Comparison of ENCODE assay signal across 15 cellular contexts in the genomic region with DNA sequence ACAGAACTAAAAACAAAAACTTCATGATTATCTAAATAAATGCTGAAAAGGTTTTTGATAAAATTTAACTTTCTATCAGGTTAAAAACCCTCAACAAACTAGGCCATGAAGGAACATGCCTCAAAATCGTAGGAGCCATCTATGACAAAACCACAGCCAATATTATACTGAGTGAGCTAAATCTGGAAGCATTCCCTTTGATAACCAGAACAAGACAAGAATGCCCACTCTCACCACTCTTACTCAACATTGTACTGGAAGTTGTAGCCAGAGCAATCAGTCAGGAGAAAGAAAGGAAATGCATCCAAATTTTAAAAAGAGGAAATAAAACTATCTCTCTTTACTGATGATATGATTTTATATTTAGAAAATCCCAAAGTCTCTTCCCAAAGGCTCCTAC.
A peak's percentile ranks its signal among the peaks of the same experiment; 100 is the strongest.
DNase-seq lines count a peak whose midpoint lies in the region; TF ChIP-seq lines count a peak whose summit lies in the region.
"Had no signal": no experiment of that assay in that cellular context is flagged by ENCODE, and none has a peak within 500 bp of the region (broad histone marks: within the 10 kb centered on the region; RNA-seq: fewer than 3 reads in every experiment).

No MANE protein-coding gene starts in this region.

- H3K4me3 ChIP-seq in choroid plexus epithelial cell (ENCODE audit: low read depth, low read length) (no peak overlapping the region), BE2C (ENCODE audit: low read depth, low read length) (no peak overlapping the region)
- H3K4me3 ChIP-seq: SJCRH30 had no signal

- no peaks in the 10 kb centered on the region for H3K36me3 ChIP-seq in BE2C
- H3K36me3 ChIP-seq: SJCRH30 had no signal

- TF ChIP-seq CTCF in choroid plexus epithelial cell (conservative IDR thresholded peaks at IDR 0.05; ENCODE audit: low read depth, low read length) (no peak), BE2C (IDR thresholded peaks at IDR 0.05; ENCODE audit: low read depth, low read length) (no peak)

- H3K9me3 ChIP-seq in BE2C: 0 out of 2 replicates have a peak, but pooled peaks cover 3% of the 10 kb centered on the region
- H3K9me3 ChIP-seq: SJCRH30 had no signal

- H3K4me1 ChIP-seq in BE2C: no peaks in the 10 kb centered on the region
- H3K4me1 ChIP-seq: SJCRH30 had no signal

- H3K27me3 ChIP-seq in BE2C: no peaks in the 10 kb centered on the region
- H3K27me3 ChIP-seq: SJCRH30 had no signal

- DNase-seq in EH (ENCODE audit: low read depth) (peak; percentile 47), RPMI7951 (ENCODE audit: low read depth) (peak; percentile 58), choroid plexus epithelial cell (ENCODE audit: low read depth) (peak; percentile 38), iris pigment epithelial cell (ENCODE audit: low read depth) (peak; percentile 58), NCI-H1105 (lab: John Stamatoyannopoulos, UW) (no peak), DMS 273 treated with DMSO at 0.1 percent for 48 hours (lab: John Stamatoyannopoulos, UW) (no peak), BE2C (no peak)
- DNase-seq: CD4-positive, CD25-positive, alpha-beta regulatory T cell; DMS53; H9; NCI-H1417; NCI-H187 treated with DMSO at 0.1 percent for 48 hours; NCI-H446; RPMI8226; SJCRH30 had no signal

Comparison
In these comparisons a context has a peak if more than half of its experiments do, and no peak if none do; other contexts are left out.
1. DNase-seq: peak in EH (single experiment), RPMI7951 (single experiment), choroid plexus epithelial cell (single experiment) and iris pigment epithelial cell (single experiment); none in NCI-H1105 (single experiment), DMS 273 treated with DMSO at 0.1 percent for 48 hours (single experiment) and BE2C (single experiment).